ENCODE assay signal across 1 cellular context in genomic region chr9:36029765-36030528, GRCh38.
TF ChIP-seq lines count a peak whose summit lies in the region.

No MANE protein-coding gene starts in this region.

TF ChIP-seq in IMR-90, 13 proteins besides CTCF, POLR2A, EP300 and RAD21:
- TF ChIP-seq FOS (IDR thresholded peaks at IDR 0.05; ENCODE audit: low read depth, low read length) (peak; percentile 97), BHLHE40 (IDR thresholded peaks at IDR 0.05; ENCODE audit: low read depth, low read length) (peak; percentile 59; the same call in 1 of the 2 replicates), CEBPB (IDR thresholded peaks at IDR 0.05; ENCODE audit: low read depth, low read length) (peak; percentile 100), CHD1 (IDR thresholded peaks at IDR 0.05; ENCODE audit: low read depth, low read length) (no peak)
- TF ChIP-seq, protein P1, sequence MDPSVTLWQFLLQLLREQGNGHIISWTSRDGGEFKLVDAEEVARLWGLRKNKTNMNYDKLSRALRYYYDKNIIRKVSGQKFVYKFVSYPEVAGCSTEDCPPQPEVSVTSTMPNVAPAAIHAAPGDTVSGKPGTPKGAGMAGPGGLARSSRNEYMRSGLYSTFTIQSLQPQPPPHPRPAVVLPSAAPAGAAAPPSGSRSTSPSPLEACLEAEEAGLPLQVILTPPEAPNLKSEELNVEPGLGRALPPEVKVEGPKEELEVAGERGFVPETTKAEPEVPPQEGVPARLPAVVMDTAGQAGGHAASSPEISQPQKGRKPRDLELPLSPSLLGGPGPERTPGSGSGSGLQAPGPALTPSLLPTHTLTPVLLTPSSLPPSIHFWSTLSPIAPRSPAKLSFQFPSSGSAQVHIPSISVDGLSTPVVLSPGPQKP (IDR thresholded peaks at IDR 0.05; ENCODE audit: borderline replicate concordance, low read depth, low read length), result no peak
